1 cellular context compared by ENCODE assay signal in genomic region chr10:110216240-110216639, GRCh38.
TF ChIP-seq lines count a peak whose summit lies in the region.

No MANE protein-coding gene starts in this region.

TF ChIP-seq in HEK293, 187 proteins besides CTCF, POLR2A, EP300 and RAD21 (continued from another document):
- TF ChIP-seq, protein P1, sequence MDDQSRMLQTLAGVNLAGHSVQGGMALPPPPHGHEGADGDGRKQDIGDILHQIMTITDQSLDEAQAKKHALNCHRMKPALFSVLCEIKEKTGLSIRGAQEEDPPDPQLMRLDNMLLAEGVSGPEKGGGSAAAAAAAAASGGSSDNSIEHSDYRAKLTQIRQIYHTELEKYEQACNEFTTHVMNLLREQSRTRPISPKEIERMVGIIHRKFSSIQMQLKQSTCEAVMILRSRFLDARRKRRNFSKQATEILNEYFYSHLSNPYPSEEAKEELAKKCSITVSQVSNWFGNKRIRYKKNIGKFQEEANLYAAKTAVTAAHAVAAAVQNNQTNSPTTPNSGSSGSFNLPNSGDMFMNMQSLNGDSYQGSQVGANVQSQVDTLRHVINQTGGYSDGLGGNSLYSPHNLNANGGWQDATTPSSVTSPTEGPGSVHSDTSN (CRISPR knock-in tag; IDR thresholded peaks at IDR 0.05): no peak
- TF ChIP-seq ZBTB7A (tag by site-specific recombination; IDR thresholded peaks at IDR 0.05; ENCODE audit: low read depth) (no peak), ZNF776 (tag by site-specific recombination; IDR thresholded peaks at IDR 0.05; ENCODE audit: borderline replicate concordance) (no peak), ZNF138 (tag by site-specific recombination; IDR thresholded peaks at IDR 0.05; ENCODE audit: borderline replicate concordance) (no peak), KLF9 (tag by site-specific recombination; IDR thresholded peaks at IDR 0.05; ENCODE audit: low read depth) (no peak), ZBTB17 (tag by site-specific recombination; IDR thresholded peaks at IDR 0.05) (no peak), KLF16 (tag by site-specific recombination; IDR thresholded peaks at IDR 0.05) (no peak), ZNF48 (tag by site-specific recombination; IDR thresholded peaks at IDR 0.05) (no peak), ZNF169 (tag by site-specific recombination; IDR thresholded peaks at IDR 0.05) (no peak), ZNF37A (tag by site-specific recombination; IDR thresholded peaks at IDR 0.05) (no peak), ZNF629 (tag by site-specific recombination; IDR thresholded peaks at IDR 0.05) (no peak), ZNF660 (tag by site-specific recombination; IDR thresholded peaks at IDR 0.05) (no peak), ZNF664 (tag by site-specific recombination; IDR thresholded peaks at IDR 0.05) (no peak), ZNF10 (tag by site-specific recombination; IDR thresholded peaks at IDR 0.05) (no peak), KLF10 (tag by site-specific recombination; IDR thresholded peaks at IDR 0.05) (no peak), ZNF132 (tag by site-specific recombination; IDR thresholded peaks at IDR 0.05; ENCODE audit: borderline replicate concordance) (no peak), ZNF211 (tag by site-specific recombination; IDR thresholded peaks at IDR 0.05; ENCODE audit: low read depth) (no peak), ZXDB (tag by site-specific recombination; IDR thresholded peaks at IDR 0.05) (no peak), ZNF692 (tag by site-specific recombination; IDR thresholded peaks at IDR 0.05) (0 out of 2 replicates have a peak, but pooled peaks have one; percentile 30), ZNF24 (tag by site-specific recombination; IDR thresholded peaks at IDR 0.05) (no peak), MZF1 (tag by site-specific recombination; IDR thresholded peaks at IDR 0.05; ENCODE audit: borderline replicate concordance) (no peak), ZNF488 (tag by site-specific recombination; IDR thresholded peaks at IDR 0.05) (no peak), ZNF174 (tag by site-specific recombination; IDR thresholded peaks at IDR 0.05) (no peak), ZNF654 (tag by site-specific recombination; IDR thresholded peaks at IDR 0.05; ENCODE audit: low read depth) (no peak), GLI4 (tag by site-specific recombination; IDR thresholded peaks at IDR 0.05) (no peak), ZNF600 (tag by site-specific recombination; IDR thresholded peaks at IDR 0.05) (no peak), IKZF3 (tag by site-specific recombination; IDR thresholded peaks at IDR 0.05) (no peak), ZIC2 (tag by site-specific recombination; IDR thresholded peaks at IDR 0.05) (no peak), ZNF280D (tag by site-specific recombination; IDR thresholded peaks at IDR 0.05) (no peak), ZNF155 (tag by site-specific recombination; IDR thresholded peaks at IDR 0.05) (no peak), ZNF362 (tag by site-specific recombination; IDR thresholded peaks at IDR 0.05) (0 out of 2 replicates have a peak, but pooled peaks have one; percentile 62), ZNF335 (tag by site-specific recombination; conservative IDR thresholded peaks at IDR 0.05) (no peak), GLIS1 (tag by site-specific recombination; IDR thresholded peaks at IDR 0.05) (0 out of 2 replicates have a peak, but pooled peaks have one; percentile 16), GFI1B (tag by site-specific recombination; IDR thresholded peaks at IDR 0.05) (no peak), ZSCAN30 (tag by site-specific recombination; IDR thresholded peaks at IDR 0.05) (no peak), ZNF558 (tag by site-specific recombination; IDR thresholded peaks at IDR 0.05) (no peak; the same call in 1 of the 2 replicates), ZFP69B (tag by site-specific recombination; IDR thresholded peaks at IDR 0.05) (peak; percentile 65; the same call in 1 of the 2 replicates), HIC1 (tag by site-specific recombination; IDR thresholded peaks at IDR 0.05) (no peak), ZNF16 (tag by site-specific recombination; IDR thresholded peaks at IDR 0.05; ENCODE audit: low read depth) (no peak), SP2 (tag by site-specific recombination; IDR thresholded peaks at IDR 0.05) (no peak), ZNF785 (tag by site-specific recombination; IDR thresholded peaks at IDR 0.05) (no peak), HOXC10 (CRISPR knock-in tag; IDR thresholded peaks at IDR 0.05) (no peak), ZNF221 (tag by site-specific recombination; IDR thresholded peaks at IDR 0.05; ENCODE audit: borderline replicate concordance) (no peak)
- TF ChIP-seq, protein P2, sequence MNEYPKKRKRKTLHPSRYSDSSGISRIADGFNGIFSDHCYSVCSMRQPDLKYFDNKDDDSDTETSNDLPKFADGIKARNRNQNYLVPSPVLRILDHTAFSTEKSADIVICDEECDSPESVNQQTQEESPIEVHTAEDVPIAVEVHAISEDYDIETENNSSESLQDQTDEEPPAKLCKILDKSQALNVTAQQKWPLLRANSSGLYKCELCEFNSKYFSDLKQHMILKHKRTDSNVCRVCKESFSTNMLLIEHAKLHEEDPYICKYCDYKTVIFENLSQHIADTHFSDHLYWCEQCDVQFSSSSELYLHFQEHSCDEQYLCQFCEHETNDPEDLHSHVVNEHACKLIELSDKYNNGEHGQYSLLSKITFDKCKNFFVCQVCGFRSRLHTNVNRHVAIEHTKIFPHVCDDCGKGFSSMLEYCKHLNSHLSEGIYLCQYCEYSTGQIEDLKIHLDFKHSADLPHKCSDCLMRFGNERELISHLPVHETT (tag by site-specific recombination; IDR thresholded peaks at IDR 0.05): no peak
- TF ChIP-seq, protein P3, sequence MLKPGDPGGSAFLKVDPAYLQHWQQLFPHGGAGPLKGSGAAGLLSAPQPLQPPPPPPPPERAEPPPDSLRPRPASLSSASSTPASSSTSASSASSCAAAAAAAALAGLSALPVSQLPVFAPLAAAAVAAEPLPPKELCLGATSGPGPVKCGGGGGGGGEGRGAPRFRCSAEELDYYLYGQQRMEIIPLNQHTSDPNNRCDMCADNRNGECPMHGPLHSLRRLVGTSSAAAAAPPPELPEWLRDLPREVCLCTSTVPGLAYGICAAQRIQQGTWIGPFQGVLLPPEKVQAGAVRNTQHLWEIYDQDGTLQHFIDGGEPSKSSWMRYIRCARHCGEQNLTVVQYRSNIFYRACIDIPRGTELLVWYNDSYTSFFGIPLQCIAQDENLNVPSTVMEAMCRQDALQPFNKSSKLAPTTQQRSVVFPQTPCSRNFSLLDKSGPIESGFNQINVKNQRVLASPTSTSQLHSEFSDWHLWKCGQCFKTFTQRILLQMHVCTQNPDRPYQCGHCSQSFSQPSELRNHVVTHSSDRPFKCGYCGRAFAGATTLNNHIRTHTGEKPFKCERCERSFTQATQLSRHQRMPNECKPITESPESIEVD (tag by site-specific recombination; IDR thresholded peaks at IDR 0.05): no peak
- TF ChIP-seq, protein P4, sequence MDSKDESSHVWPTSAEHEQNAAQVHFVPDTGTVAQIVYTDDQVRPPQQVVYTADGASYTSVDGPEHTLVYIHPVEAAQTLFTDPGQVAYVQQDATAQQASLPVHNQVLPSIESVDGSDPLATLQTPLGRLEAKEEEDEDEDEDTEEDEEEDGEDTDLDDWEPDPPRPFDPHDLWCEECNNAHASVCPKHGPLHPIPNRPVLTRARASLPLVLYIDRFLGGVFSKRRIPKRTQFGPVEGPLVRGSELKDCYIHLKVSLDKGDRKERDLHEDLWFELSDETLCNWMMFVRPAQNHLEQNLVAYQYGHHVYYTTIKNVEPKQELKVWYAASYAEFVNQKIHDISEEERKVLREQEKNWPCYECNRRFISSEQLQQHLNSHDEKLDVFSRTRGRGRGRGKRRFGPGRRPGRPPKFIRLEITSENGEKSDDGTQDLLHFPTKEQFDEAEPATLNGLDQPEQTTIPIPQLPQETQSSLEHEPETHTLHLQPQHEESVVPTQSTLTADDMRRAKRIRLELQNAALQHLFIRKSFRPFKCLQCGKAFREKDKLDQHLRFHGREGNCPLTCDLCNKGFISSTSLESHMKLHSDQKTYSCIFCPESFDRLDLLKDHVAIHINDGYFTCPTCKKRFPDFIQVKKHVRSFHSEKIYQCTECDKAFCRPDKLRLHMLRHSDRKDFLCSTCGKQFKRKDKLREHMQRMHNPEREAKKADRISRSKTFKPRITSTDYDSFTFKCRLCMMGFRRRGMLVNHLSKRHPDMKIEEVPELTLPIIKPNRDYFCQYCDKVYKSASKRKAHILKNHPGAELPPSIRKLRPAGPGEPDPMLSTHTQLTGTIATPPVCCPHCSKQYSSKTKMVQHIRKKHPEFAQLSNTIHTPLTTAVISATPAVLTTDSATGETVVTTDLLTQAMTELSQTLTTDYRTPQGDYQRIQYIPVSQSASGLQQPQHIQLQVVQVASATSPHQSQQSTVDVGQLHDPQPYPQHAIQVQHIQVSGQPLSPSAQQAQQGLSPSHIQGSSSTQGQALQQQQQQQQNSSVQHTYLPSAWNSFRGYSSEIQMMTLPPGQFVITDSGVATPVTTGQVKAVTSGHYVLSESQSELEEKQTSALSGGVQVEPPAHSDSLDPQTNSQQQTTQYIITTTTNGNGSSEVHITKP (tag by site-specific recombination; IDR thresholded peaks at IDR 0.05): peak; percentile 52; the same call in 1 of the 2 replicates
- TF ChIP-seq, protein P5, sequence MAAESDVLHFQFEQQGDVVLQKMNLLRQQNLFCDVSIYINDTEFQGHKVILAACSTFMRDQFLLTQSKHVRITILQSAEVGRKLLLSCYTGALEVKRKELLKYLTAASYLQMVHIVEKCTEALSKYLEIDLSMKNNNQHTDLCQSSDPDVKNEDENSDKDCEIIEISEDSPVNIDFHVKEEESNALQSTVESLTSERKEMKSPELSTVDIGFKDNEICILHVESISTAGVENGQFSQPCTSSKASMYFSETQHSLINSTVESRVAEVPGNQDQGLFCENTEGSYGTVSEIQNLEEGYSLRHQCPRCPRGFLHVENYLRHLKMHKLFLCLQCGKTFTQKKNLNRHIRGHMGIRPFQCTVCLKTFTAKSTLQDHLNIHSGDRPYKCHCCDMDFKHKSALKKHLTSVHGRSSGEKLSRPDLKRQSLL (tag by site-specific recombination; IDR thresholded peaks at IDR 0.05): 0 out of 2 replicates have a peak, but pooled peaks have one; percentile 24
TF ChIP-seq in HEK293: peak in this region for 6.
